ENCODE assay signal across 13 cellular contexts in the genomic region with DNA sequence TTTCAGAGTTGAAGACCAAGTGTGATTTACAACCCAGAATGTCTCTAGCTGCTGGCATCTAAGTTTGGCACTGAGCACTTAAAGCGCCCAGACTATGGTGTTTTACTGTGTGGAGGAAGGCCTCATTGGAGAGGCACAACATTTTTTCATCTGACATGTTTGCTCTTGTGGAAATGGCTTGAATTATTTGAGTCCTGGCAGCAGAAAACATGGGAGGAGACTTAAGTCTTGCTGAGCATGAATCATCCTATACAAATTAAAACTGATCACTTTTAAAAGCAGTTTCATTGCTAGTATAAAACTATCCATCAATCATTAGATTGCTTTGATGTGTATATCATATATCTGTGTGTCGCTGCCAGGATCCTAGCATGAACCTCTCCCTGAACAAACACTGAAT.
A peak's percentile ranks its signal among the peaks of the same experiment; 100 is the strongest.
DNase-seq lines count a peak whose midpoint lies in the region; ATAC-seq and TF ChIP-seq lines count a peak whose summit lies in the region.
"Had no signal": no experiment of that assay in that cellular context is flagged by ENCODE, and none has a peak within 500 bp of the region (broad histone marks: within the 10 kb centered on the region; RNA-seq: fewer than 3 reads in every experiment).

No MANE protein-coding gene starts in this region.

- no peak overlapping the region for H3K27ac ChIP-seq in right atrium auricular region
- H3K27ac ChIP-seq in VCaP, result peak overlapping the region; percentile 56
- peak overlapping the region in 3 of 4 donors; percentile 19 to 53 (median 44) for H3K27ac ChIP-seq in transverse colon

- H3K4me3 ChIP-seq in right atrium auricular region (no peak overlapping the region), fibroblast of villous mesenchyme (ENCODE audit: low read depth, low read length) (no peak overlapping the region), transverse colon (no peak overlapping the region)

- no peak for TF ChIP-seq EP300 in transverse colon (IDR thresholded peaks at IDR 0.05; ENCODE audit: low read depth)

- H3K27me3 ChIP-seq in right atrium auricular region (no peaks in the 10 kb centered on the region), transverse colon (no peaks in the 10 kb centered on the region)

- ATAC-seq in Right ventricle myocardium inferior, result peak; percentile 32
- no peak for ATAC-seq in HG03442 (IDR thresholded peaks at IDR 0.05; ENCODE audit: unreplicated experiment)
- ATAC-seq in HG03039 (IDR thresholded peaks at IDR 0.05; ENCODE audit: unreplicated experiment), result no peak
- ATAC-seq: stimulated activated naive CD8-positive, alpha-beta T cell treated with anti-CD3 and anti-CD28 coated beads, Interleukin-15, Interleukin-2, amounts not matched to agents 100 U/mL and 50 U/mL, for 24 hours had no signal

- TF ChIP-seq POLR2A in transverse colon (IDR thresholded peaks at IDR 0.05), result no peak

- TF ChIP-seq CTCF in right atrium auricular region (IDR thresholded peaks at IDR 0.05), result no peak
- no peak for TF ChIP-seq CTCF in VCaP (conservative IDR thresholded peaks at IDR 0.05)
- no peak for TF ChIP-seq CTCF in fibroblast of villous mesenchyme (IDR thresholded peaks at IDR 0.05; ENCODE audit: insufficient read depth, low read depth, low read length)
- TF ChIP-seq CTCF in transverse colon (IDR thresholded peaks at IDR 0.05), result no peak

- H3K9me3 ChIP-seq in right atrium auricular region, result no peaks in the 10 kb centered on the region
- H3K9me3 ChIP-seq in transverse colon, result no peaks in the 10 kb centered on the region

- H3K4me1 ChIP-seq in right atrium auricular region (peaks cover 0 to 33% of the 10 kb centered on the region in 2 donors), transverse colon (peaks cover 0 to 25% (median 16%) of the 10 kb centered on the region in 4 donors)

- WGBS in transverse colon (ENCODE audit: low coverage in 1 of 2), 2 donors, result 38 to 42% methylated on average over 2 of the region's 2 CpGs

- DNase-seq in Right ventricle myocardium inferior (ENCODE audit: missing footprints) (no peak), right atrium auricular region (ENCODE audit: low spot score) (no peak), fibroblast of villous mesenchyme (ENCODE audit: low read depth) (peak; percentile 52), transverse colon (no peak), NCI-H128 (lab: John Stamatoyannopoulos, UW; ENCODE audit: unreplicated experiment) (no peak)
- DNase-seq: AML-193; Kasumi-1; kidney glomerular epithelial cell; NCI-H748 treated with DMSO at 0.1 percent for 48 hours; stimulated activated naive CD8-positive, alpha-beta T cell treated with anti-CD3 and anti-CD28 coated beads, Interleukin-15, Interleukin-2, amounts not matched to agents 100 U/mL and 50 U/mL, for 24 hours had no signal

- no peaks in the 10 kb centered on the region for H3K36me3 ChIP-seq in right atrium auricular region
- H3K36me3 ChIP-seq in transverse colon, result no peaks in the 10 kb centered on the region

- in situ Hi-C loops in transverse colon (cut with MboI; ENCODE audit: low pct_ligation_motif_present in 1 of 4, low pct_unique_long_range_greater_than_20kb in 1 of 4, low sequenced_read_pairs in 3 of 4), result no loop called here

- intact Hi-C loops in Right ventricle myocardium inferior (cut with DNase I) (no loop called here), transverse colon (cut with DNase I; ENCODE audit: low total_unique reads) (loop anchor here (10.0 kb wide), 1 partner anchor 1086 kb away; no protein-coding TSS in a partner anchor)

Comparison
In these comparisons a context has a peak if more than half of its experiments do, and no peak if none do; other contexts are left out.
1. H3K27ac ChIP-seq: peak in VCaP (single experiment) and transverse colon (3 of 4); none in right atrium auricular region (0 of 2).